In the genomic region with DNA sequence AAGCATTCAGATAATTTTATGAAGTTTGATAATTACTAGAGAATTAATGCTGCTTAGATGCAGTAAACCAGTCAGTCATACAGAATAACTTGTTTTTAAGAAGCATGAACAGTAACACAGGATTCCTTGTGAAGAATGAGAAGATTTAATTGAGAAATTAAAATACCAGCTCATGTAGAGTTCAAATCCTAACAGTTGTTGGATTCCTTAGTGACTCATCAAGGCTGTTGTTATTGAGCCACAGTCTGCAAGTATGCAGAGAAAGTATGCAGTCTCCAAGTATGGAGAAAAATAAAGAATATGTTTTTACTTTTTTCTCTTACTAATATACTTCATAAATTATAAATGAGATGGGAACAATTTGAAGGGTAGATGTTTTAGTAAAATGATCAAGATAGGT, we compare ENCODE assay signal across 14 cellular contexts. TPM values are rescaled to one million over a fixed set of nuclear protein-coding genes. Genes with fewer than 3 reads are reported as not detected.
DNase-seq lines count a peak whose midpoint lies in the region; ATAC-seq and TF ChIP-seq lines count a peak whose summit lies in the region.
"Had no signal": no experiment of that assay in that cellular context is flagged by ENCODE, and none has a peak within 500 bp of the region (broad histone marks: within the 10 kb centered on the region; RNA-seq: fewer than 3 reads in every experiment).

No MANE protein-coding gene starts in this region.

- peak; percentile 65 for DNase-seq in GM04503 (ENCODE audit: low read depth)
- DNase-seq in RPMI7951 (ENCODE audit: low read depth), result peak; percentile 51
- DNase-seq in fibroblast of gingiva (ENCODE audit: low read depth), result peak; percentile 62
- peak; percentile 68 for DNase-seq in retinal pigment epithelial cell (ENCODE audit: low read depth)
- no peak for DNase-seq in stimulated activated effector memory CD8-positive, alpha-beta T cell treated with anti-CD3 and anti-CD28 coated beads, Interleukin-12 subunit alpha, Interleukin-12 subunit beta, amount 100 ng/mL, for 72 hours (ENCODE audit: low spot score in 2 of 2)
- DNase-seq in activated CD4-positive, alpha-beta T cell treated with anti-CD3 and anti-CD28 coated beads for 1 hour, result no peak
- no peak for DNase-seq in KBM-7
- DNase-seq: DMS53; effector memory CD4-positive, alpha-beta T cell; islet precursor cell; NCI-H1694; ovary; transverse colon had no signal

- no peak overlapping the region for H3K4me3 Mint-ChIP-seq in stimulated activated effector memory CD8-positive, alpha-beta T cell treated with anti-CD3 and anti-CD28 coated beads, Interleukin-12 subunit alpha, Interleukin-12 subunit beta, amount 100 ng/mL, for 72 hours

- no peak overlapping the region for H3K27ac Mint-ChIP-seq in stimulated activated effector memory CD8-positive, alpha-beta T cell treated with anti-CD3 and anti-CD28 coated beads, Interleukin-12 subunit alpha, Interleukin-12 subunit beta, amount 100 ng/mL, for 72 hours

- H3K4me1 Mint-ChIP-seq in stimulated activated effector memory CD8-positive, alpha-beta T cell treated with anti-CD3 and anti-CD28 coated beads, Interleukin-12 subunit alpha, Interleukin-12 subunit beta, amount 100 ng/mL, for 72 hours, result no peaks in the 10 kb centered on the region

- H3K4me3 ChIP-seq in retinal pigment epithelial cell (ENCODE audit: low read length), result no peak overlapping the region
- H3K4me3 ChIP-seq: ovary, transverse colon had no signal

- H3K9me3 Mint-ChIP-seq in stimulated activated effector memory CD8-positive, alpha-beta T cell treated with anti-CD3 and anti-CD28 coated beads, Interleukin-12 subunit alpha, Interleukin-12 subunit beta, amount 100 ng/mL, for 72 hours, result no peaks in the 10 kb centered on the region

- no peaks in the 10 kb centered on the region for H3K36me3 Mint-ChIP-seq in stimulated activated effector memory CD8-positive, alpha-beta T cell treated with anti-CD3 and anti-CD28 coated beads, Interleukin-12 subunit alpha, Interleukin-12 subunit beta, amount 100 ng/mL, for 72 hours

- no peak for ATAC-seq in HG02840 (IDR thresholded peaks at IDR 0.05; ENCODE audit: low FRiP score, unreplicated experiment)
- no peak for ATAC-seq in stimulated activated effector memory CD8-positive, alpha-beta T cell treated with anti-CD3 and anti-CD28 coated beads, Interleukin-12 subunit alpha, Interleukin-12 subunit beta, amount 100 ng/mL, for 72 hours

- TF ChIP-seq CTCF in retinal pigment epithelial cell (conservative IDR thresholded peaks at IDR 0.05; ENCODE audit: low read depth, low read length), result no peak

- in situ Hi-C loops in KBM-7 (cut with MboI; ENCODE audit: low pct_unique_long_range_greater_than_20kb, low sequenced_read_pairs), result no loop called here

RNA-seq across cellular contexts. Expression of a gene that starts 30.2 kb away (rescaled TPM):
- total RNA-seq in RPMI7951 (2014; rRNA removed; shearing (Covaris generic)), result not detected in 2 replicates
- total RNA-seq: transverse colon had no signal

RNA-seq across cellular contexts. Expression of a gene that starts 43.3 kb away (rescaled TPM):
- not detected in 2 replicates for total RNA-seq in RPMI7951 (2014; rRNA removed; shearing (Covaris generic))
- total RNA-seq: transverse colon had no signal

Comparison
In these comparisons a context has a peak if more than half of its experiments do, and no peak if none do; other contexts are left out.
1. DNase-seq: peak in GM04503 (single experiment), RPMI7951 (single experiment), fibroblast of gingiva (single experiment) and retinal pigment epithelial cell (single experiment); none in stimulated activated effector memory CD8-positive, alpha-beta T cell treated with anti-CD3 and anti-CD28 coated beads, Interleukin-12 subunit alpha, Interleukin-12 subunit beta, amount 100 ng/mL, for 72 hours (0 of 2), activated CD4-positive, alpha-beta T cell treated with anti-CD3 and anti-CD28 coated beads for 1 hour (single experiment) and KBM-7 (single experiment).